In genomic region chr1:161499099-161500078, GRCh38 we compare ENCODE assay signal across 16 cellular contexts. TPM values are rescaled to one million over a fixed set of nuclear protein-coding genes. Genes with fewer than 3 reads are reported as not detected.
DNase-seq lines count a peak whose midpoint lies in the region; ATAC-seq and TF ChIP-seq lines count a peak whose summit lies in the region.
"Had no signal": no experiment of that assay in that cellular context is flagged by ENCODE, and none has a peak within 500 bp of the region (broad histone marks: within the 10 kb centered on the region; RNA-seq: fewer than 3 reads in every experiment).

No MANE protein-coding gene starts in this region.

- no peaks in the 10 kb centered on the region for H3K79me2 ChIP-seq in mammary epithelial cell (ENCODE audit: insufficient read depth, low read length)

- no peaks in the 10 kb centered on the region for H3K9me3 ChIP-seq in mammary epithelial cell (replicated peaks; ENCODE audit: insufficient read depth, low read length)
- H3K9me3 ChIP-seq in breast epithelium, result no peaks in the 10 kb centered on the region
- no peaks in the 10 kb centered on the region for H3K9me3 ChIP-seq in heart left ventricle
- H3K9me3 ChIP-seq: pancreas, Peyer's patch, vagina had no signal

- TF ChIP-seq CTCF in mammary epithelial cell (conservative IDR thresholded peaks at IDR 0.05 in 1 of 2, IDR thresholded peaks at IDR 0.05 in 1 of 2; ENCODE audit: extremely low read depth in 1 of 2, insufficient read depth in 1 of 2, low read depth in 1 of 2, low read length in 2 of 2) (no peak), breast epithelium (IDR thresholded peaks at IDR 0.05) (no peak), heart left ventricle (IDR thresholded peaks at IDR 0.05) (no peak)

- H2AFZ ChIP-seq in mammary epithelial cell (ENCODE audit: low read depth, low read length), result peak overlapping the region; percentile 18

- no peak overlapping the region for H3K9ac ChIP-seq in mammary epithelial cell (ENCODE audit: insufficient read depth, low read length)

- in situ Hi-C loops in mammary epithelial cell (cut with MboI; ENCODE audit: low sequenced_read_pairs in 2 of 2), result no loop called here
- in situ Hi-C loops in SK-MEL-5 (cut with HindIII; ENCODE audit: low pct_unique_long_range_greater_than_20kb, low sequenced_read_pairs), result no loop called here

- H3K4me3 ChIP-seq in mammary epithelial cell (replicated peaks in 1 of 3; ENCODE audit: insufficient read depth in 1 of 3, low read depth in 2 of 3, low read length in 3 of 3), result no peak overlapping the region
- H3K4me3 ChIP-seq in breast epithelium, result no peak overlapping the region
- no peak overlapping the region for H3K4me3 ChIP-seq in heart left ventricle
- H3K4me3 ChIP-seq: pancreas, Peyer's patch, vagina had no signal

- ATAC-seq in heart left ventricle, result peak in 3 of 4 donors; percentile 38 to 70 (median 64)

- H3K27ac ChIP-seq in mammary epithelial cell (ENCODE audit: insufficient read depth, low read depth, low read length) (no peak overlapping the region), breast epithelium (peak overlapping the region in 1 of 2 donors; percentile 49), heart left ventricle (peak overlapping the region in 5 of 12 donors; percentile 5 to 89 (median 40)), substantia nigra (ENCODE audit: low read depth, low read length, poor library complexity, severe bottlenecking) (peak overlapping the region; percentile 9)
- H3K27ac ChIP-seq: epithelial cell of prostate, Peyer's patch, vagina had no signal

- no TSS peak for BruUV-seq in mammary epithelial cell (replicated peaks; lab: Mats Ljungman, UMichigan)

- no peak overlapping the region for H3K4me2 ChIP-seq in mammary epithelial cell (ENCODE audit: insufficient read depth, low read depth, low read length)

- no peaks in the 10 kb centered on the region for H3K36me3 ChIP-seq in mammary epithelial cell (ENCODE audit: insufficient read depth, low read length)
- H3K36me3 ChIP-seq in breast epithelium, result no peaks in the 10 kb centered on the region
- H3K36me3 ChIP-seq in heart left ventricle, result no peaks in the 10 kb centered on the region
- H3K36me3 ChIP-seq: pancreas, Peyer's patch, vagina had no signal

- DNase-seq in mammary epithelial cell (no peak), breast epithelium (ENCODE audit: low spot score in 2 of 2) (no peak), SK-MEL-5 (ENCODE audit: low read depth, low spot score) (peak; percentile 66), heart left ventricle (no peak), substantia nigra (lab: John Stamatoyannopoulos, UW) (peak in 5 of 49 donors; percentile 7 to 22 (median 12)), NCI-H2107 (lab: John Stamatoyannopoulos, UW) (no peak), DMS153 treated with DMSO at 0.1 percent for 48 hours (lab: John Stamatoyannopoulos, UW; ENCODE audit: unreplicated experiment) (no peak)
- no peak for DNase-seq in stimulated activated CD4-positive, alpha-beta T cell treated with anti-CD3 and anti-CD28 coated beads, Interleukin-4, amount 100 ng/mL, for 4 hours
- DNase-seq: mesenchymal stem cell, NCI-H345, pancreas, Peyer's patch had no signal

- dilution Hi-C loops in mammary epithelial cell (cut with HindIII; ENCODE audit: low sequenced_read_pairs), result no loop called here

- CTCF ChIA-PET in mammary epithelial cell (lab: Charles Lee; ENCODE audit: low non-redundant PET), result no interaction called here

- 72% methylated on average over 8 of the region's 8 CpGs for WGBS in mammary epithelial cell (ENCODE audit: low coverage, missing lambda C conversion rate)
- 73 to 77% (median 75%) methylated on average over 8 of the region's 8 CpGs for WGBS in heart left ventricle, 4 donors

- intact Hi-C loops in mammary epithelial cell (cut with micrococcal nuclease), result no loop called here
- intact Hi-C loops in breast epithelium (cut with DNase I; ENCODE audit: low total_unique reads), result no loop called here
- intact Hi-C loops in heart left ventricle (cut with DNase I), result no loop called here

- TF ChIP-seq POLR2A in breast epithelium (IDR thresholded peaks at IDR 0.05) (no peak), heart left ventricle (IDR thresholded peaks at IDR 0.05) (no peak)

- no peaks in the 10 kb centered on the region for H3K4me1 ChIP-seq in mammary epithelial cell (ENCODE audit: insufficient read depth, low read length)
- H3K4me1 ChIP-seq in breast epithelium, result no peaks in the 10 kb centered on the region
- H3K4me1 ChIP-seq in heart left ventricle, result peaks cover 0 to 27% (median 0%) of the 10 kb centered on the region in 12 donors
- H3K4me1 ChIP-seq: pancreas, Peyer's patch, vagina had no signal

- no peaks in the 10 kb centered on the region for H4K20me1 ChIP-seq in mammary epithelial cell (ENCODE audit: insufficient read depth, low read length)

- H3K27me3 ChIP-seq in mammary epithelial cell (ENCODE audit: insufficient read depth, low read length), result no peaks in the 10 kb centered on the region
- peaks cover 0 to 3% of the 10 kb centered on the region in 2 donors for H3K27me3 ChIP-seq in breast epithelium
- H3K27me3 ChIP-seq in heart left ventricle, result peaks cover 0 to 38% (median 0%) of the 10 kb centered on the region in 9 donors
- H3K27me3 ChIP-seq: Peyer's patch, vagina had no signal

RNA-seq across cellular contexts. Expression of gene FCGR2A, which starts 5.9 kb away (rescaled TPM):
- total RNA-seq in mammary epithelial cell (not detected), breast epithelium (10 to 100 TPM; 33.1 to 70.6 (median 48.4) TPM), heart left ventricle (100 to 1,000 TPM in 1 of 9 donors, 10 to 100 TPM in 7, 1 to 10 TPM in 1; 9.7 to 131 (median 11.7) TPM)
- polyA plus RNA-seq in mammary epithelial cell (0.08 TPM), heart left ventricle (10 to 100 TPM in 1 of 2 donors, 1 to 10 TPM in 1; 5.2 to 11.4 TPM)
- polyA minus RNA-seq in mammary epithelial cell, result not detected
- total RNA-seq in SK-MEL-5 (2014; rRNA removed; shearing (Covaris generic)), result 57.4 and 59.7 TPM in 2 replicates
- 56.0 and 64.8 TPM in 2 replicates for polyA plus RNA-seq in SK-MEL-5 (2015; cell fraction: cytosol; rRNA removed)
- polyA plus RNA-seq in SK-MEL-5 (2015; cell fraction: nucleus; rRNA removed), result 66.3 and 70.6 TPM in 2 replicates
- total RNA-seq: bronchial epithelial cell had no signal

RNA-seq across cellular contexts. Expression of gene HSPA6, which starts 25.0 kb away (rescaled TPM):
- under 1 TPM; 0.33 to 0.82 TPM for total RNA-seq in mammary epithelial cell
- polyA plus RNA-seq in mammary epithelial cell, result 0.79 TPM
- not detected for polyA minus RNA-seq in mammary epithelial cell
- 10 to 100 TPM in 1 of 3 donors, 1 to 10 TPM in 2; 1.3 to 17.1 (median 5.3) TPM for total RNA-seq in breast epithelium
- total RNA-seq in SK-MEL-5 (2014; rRNA removed; shearing (Covaris generic)), result 4.2 and 4.8 TPM in 2 replicates
- polyA plus RNA-seq in SK-MEL-5 (2015; cell fraction: cytosol; rRNA removed), result 3.1 and 7.7 TPM in 2 replicates
- 15.8 and 16.7 TPM in 2 replicates for polyA plus RNA-seq in SK-MEL-5 (2015; cell fraction: nucleus; rRNA removed)
- 1 to 10 TPM in 3 of 9 donors, under 1 TPM in 6; 0.27 to 5.9 (median 0.93) TPM for total RNA-seq in heart left ventricle
- polyA plus RNA-seq in heart left ventricle, result 1 to 10 TPM in 1 of 2 donors, under 1 TPM in 1; 0.65 to 1.3 TPM

RNA-seq across cellular contexts. Expression of gene FCGR3A, which starts 50.2 kb away (rescaled TPM):
- total RNA-seq in mammary epithelial cell (not detected), breast epithelium (10 to 100 TPM in 2 of 3 donors, 1 to 10 TPM in 1; 8.6 to 23.9 (median 12.9) TPM), heart left ventricle (100 to 1,000 TPM in 1 of 9 donors, 10 to 100 TPM in 3, 1 to 10 TPM in 5; 1.8 to 204 (median 9.2) TPM)
- polyA plus RNA-seq in mammary epithelial cell (not detected), heart left ventricle (1 to 10 TPM; 3.2 to 9.9 TPM)
- polyA minus RNA-seq in mammary epithelial cell, result not detected
- not detected in 2 replicates for total RNA-seq in SK-MEL-5 (2014; rRNA removed; shearing (Covaris generic))
- not detected in 2 replicates for polyA plus RNA-seq in SK-MEL-5 (2015; cell fraction: cytosol; rRNA removed)
- not detected in 2 replicates for polyA plus RNA-seq in SK-MEL-5 (2015; cell fraction: nucleus; rRNA removed)
- total RNA-seq: bronchial epithelial cell, H4 had no signal

Comparison
In these comparisons a context has a peak if more than half of its experiments do, and no peak if none do; other contexts are left out.
1. RNA of gene FCGR2A, which starts 5.9 kb away (total RNA-seq): 57.4 to 59.7 TPM in SK-MEL-5, 33.1 to 70.6 TPM in breast epithelium and 9.7 to 131 TPM in heart left ventricle; not detected in mammary epithelial cell; every median in the first group is over 10 times any median in the second.